Comparison of ENCODE assay signal across 20 cellular contexts in the genomic region with DNA sequence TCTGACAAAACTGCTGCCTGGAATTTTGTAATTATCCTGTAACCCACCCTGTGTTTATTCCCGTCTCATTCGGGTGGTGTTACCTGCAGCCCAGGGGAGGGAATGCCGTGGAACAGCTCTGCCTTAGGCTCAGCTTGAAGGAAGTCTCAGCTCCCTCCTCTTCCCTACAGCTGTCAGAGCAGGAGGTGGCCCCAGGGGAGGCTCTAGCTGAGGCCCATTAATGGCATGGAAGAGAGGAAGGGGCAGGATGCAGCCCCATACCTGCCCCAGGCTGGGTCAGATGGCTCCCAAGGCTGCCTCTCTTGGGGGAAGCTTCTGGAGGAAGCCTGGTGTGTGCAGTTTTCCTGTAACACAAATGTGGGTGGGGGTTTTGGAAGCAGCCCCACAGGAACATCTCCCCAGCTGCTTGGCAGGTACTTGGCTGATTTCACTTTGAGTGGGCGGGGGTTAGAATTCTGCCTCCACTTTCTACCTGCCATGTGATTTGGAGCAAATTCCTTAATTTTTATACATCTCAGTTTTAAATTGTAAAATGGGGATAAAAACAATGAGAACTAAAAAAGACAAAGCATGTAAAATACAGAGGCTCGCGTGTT.
"Had no signal": no experiment of that assay in that cellular context is flagged by ENCODE, and none has a peak within 500 bp of the region (broad histone marks: within the 10 kb centered on the region; RNA-seq: fewer than 3 reads in every experiment).

No MANE protein-coding gene starts in this region.

- H3K27me3 Mint-ChIP-seq: stimulated activated naive CD8-positive, alpha-beta T cell treated with anti-CD3 and anti-CD28 coated beads, Interleukin-15, Interleukin-2, amounts not matched to agents 100 ng/mL and 50 ng/mL, for 24 hours; T-helper 17 cell had no signal

- H3K27ac ChIP-seq: hepatocyte, left ventricle myocardium inferior, thyroid gland, upper lobe of right lung had no signal

- H3K27me3 ChIP-seq: thyroid gland had no signal

- H3K9me3 Mint-ChIP-seq: mesothelial cell of epicardium had no signal

- H3K36me3 Mint-ChIP-seq: mesothelial cell of epicardium; naive thymus-derived CD8-positive, alpha-beta T cell had no signal

- H3K27ac Mint-ChIP-seq: activated CD4-positive, alpha-beta memory T cell treated with anti-CD3 and anti-CD28 coated beads, Interleukin-2, amount 10 ng/mL, durations not matched to agents 7 days and 5 days; activated CD4-positive, alpha-beta T cell treated with anti-CD3 and anti-CD28 coated beads, Interleukin-2, amount 10 ng/mL, durations not matched to agents 24 days and 14 days; activated naive CD4-positive, alpha-beta T cell treated with anti-CD3 and anti-CD28 coated beads for 36 hours; activated naive CD8-positive, alpha-beta T cell treated with anti-CD3 and anti-CD28 coated beads, Interleukin-2, amount 50 U/mL, for 24 hours; activated T-cell treated with anti-CD3 and anti-CD28 coated beads, Interleukin-2, amount 50 U/mL, for 72 hours; mesothelial cell of epicardium; progenitor cell of endocrine pancreas; stimulated activated naive CD8-positive, alpha-beta T cell treated with anti-CD3 and anti-CD28 coated beads, Interleukin-15, Interleukin-2, amounts not matched to agents 100 ng/mL and 50 ng/mL, for 24 hours; T-helper 17 cell had no signal

- ATAC-seq: activated CD4-positive, CD25-positive, alpha-beta regulatory T cell treated with anti-CD3 and anti-CD28 coated beads, Interleukin-2, amount 50 U/mL, for 24 hours; activated naive CD8-positive, alpha-beta T cell treated with anti-CD3 and anti-CD28 coated beads, Interleukin-2, amount 50 U/mL, for 24 hours; activated T-cell treated with anti-CD3 and anti-CD28 coated beads, Interleukin-2, amount 50 U/mL, for 72 hours; naive thymus-derived CD8-positive, alpha-beta T cell; T-helper 17 cell; upper lobe of right lung had no signal

- DNase-seq: activated CD4-positive, alpha-beta memory T cell treated with anti-CD3 and anti-CD28 coated beads, Interleukin-2, amount 10 ng/mL, durations not matched to agents 7 days and 5 days; activated CD4-positive, alpha-beta T cell treated with anti-CD3 and anti-CD28 coated beads, Interleukin-2, amount 10 ng/mL, durations not matched to agents 24 days and 14 days; activated effector memory CD4-positive, alpha-beta T cell treated with Interleukin-2 at 50 U/mL for 16 hours; activated naive CD4-positive, alpha-beta T cell treated with anti-CD3 and anti-CD28 coated beads for 36 hours; activated naive CD8-positive, alpha-beta T cell treated with anti-CD3 and anti-CD28 coated beads, Interleukin-2, amount 50 U/mL, for 24 hours; activated T-cell treated with anti-CD3 and anti-CD28 coated beads, Interleukin-2, amount 50 U/mL, for 72 hours; foreskin fibroblast; left ventricle myocardium inferior; naive thymus-derived CD8-positive, alpha-beta T cell; stimulated activated CD4-positive, alpha-beta T cell treated with anti-CD3 and anti-CD28 coated beads, Interleukin-12 subunit alpha, Interleukin-12 subunit beta, amount 100 ng/mL, for 4 hours; stimulated activated CD4-positive, alpha-beta T cell treated with anti-CD3 and anti-CD28 coated beads, Interleukin-1b, Interleukin-23, amount 100 ng/mL, for 48 hours; substantia nigra; T-helper 17 cell; thyroid gland; upper lobe of right lung had no signal

- H3K4me3 ChIP-seq: hepatocyte, left ventricle myocardium inferior, thyroid gland, upper lobe of right lung had no signal

- H3K4me2 ChIP-seq: hepatocyte had no signal

- H2AFZ ChIP-seq: hepatocyte had no signal

- H3K36me3 ChIP-seq: left ventricle myocardium inferior, thyroid gland, upper lobe of right lung had no signal

- H3K9me3 ChIP-seq: left ventricle myocardium inferior, thyroid gland, upper lobe of right lung had no signal

- H3K79me2 ChIP-seq: hepatocyte had no signal

- H3K4me3 Mint-ChIP-seq: activated CD4-positive, alpha-beta memory T cell treated with anti-CD3 and anti-CD28 coated beads, Interleukin-2, amount 10 ng/mL, durations not matched to agents 7 days and 5 days; activated CD4-positive, alpha-beta T cell treated with anti-CD3 and anti-CD28 coated beads, Interleukin-2, amount 10 ng/mL, durations not matched to agents 24 days and 14 days; activated naive CD4-positive, alpha-beta T cell treated with anti-CD3 and anti-CD28 coated beads for 36 hours; activated naive CD8-positive, alpha-beta T cell treated with anti-CD3 and anti-CD28 coated beads, Interleukin-2, amount 50 U/mL, for 24 hours; activated T-cell treated with anti-CD3 and anti-CD28 coated beads, Interleukin-2, amount 50 U/mL, for 72 hours; mesothelial cell of epicardium; stimulated activated naive CD8-positive, alpha-beta T cell treated with anti-CD3 and anti-CD28 coated beads, Interleukin-15, Interleukin-2, amounts not matched to agents 100 ng/mL and 50 ng/mL, for 24 hours had no signal
